In the genomic region with DNA sequence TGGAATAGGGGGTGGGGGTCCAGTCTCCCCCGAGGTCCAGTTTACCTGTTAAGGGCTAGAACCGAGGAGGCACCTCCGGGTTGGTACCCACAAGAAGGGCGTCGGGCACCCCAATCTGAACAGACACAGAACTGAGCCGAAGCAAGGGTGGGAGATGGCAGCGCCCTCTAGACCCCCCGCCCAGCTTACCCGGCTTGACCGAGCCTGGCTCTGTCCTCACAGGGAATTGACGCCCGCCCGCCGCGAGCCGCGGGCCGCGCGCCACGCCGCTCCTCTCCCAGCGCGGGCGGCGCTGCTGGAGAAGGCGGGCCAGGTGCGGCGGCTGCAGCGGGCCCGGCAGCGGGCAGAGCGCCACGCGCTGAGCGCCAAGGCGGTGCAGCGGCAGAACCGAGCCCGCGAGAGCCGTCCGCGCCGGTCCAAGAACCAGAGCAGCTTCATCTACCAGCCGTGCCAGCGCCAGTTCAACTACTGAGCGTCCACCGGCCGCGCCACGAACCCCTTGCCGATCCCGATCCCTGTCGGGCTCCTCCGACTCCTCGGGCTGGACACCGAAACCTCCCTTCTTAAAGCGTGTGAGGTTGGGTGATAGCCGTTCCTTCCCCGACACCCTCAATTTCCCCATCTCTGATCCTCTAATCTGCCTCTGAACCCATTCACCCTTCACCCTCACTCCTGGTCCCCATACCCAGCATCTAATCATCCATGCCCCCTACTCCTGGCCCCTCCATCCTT, we compare ENCODE assay signal across 7 cellular contexts. TPM values are rescaled to one million over a fixed set of nuclear protein-coding genes. Genes with fewer than 3 reads are reported as not detected.
DNase-seq lines count a peak whose midpoint lies in the region; ATAC-seq lines count a peak whose summit lies in the region.

No MANE protein-coding gene starts in this region.

- peak overlapping the region; percentile 79 for H3K27ac ChIP-seq in caudate nucleus (ENCODE audit: low read depth, low read length)

- DNase-seq in EH (ENCODE audit: low read depth) (peak; percentile 76), HS-5 (ENCODE audit: low read depth) (peak; percentile 50), RPMI7951 (ENCODE audit: low read depth) (peak; percentile 84), caudate nucleus (lab: John Stamatoyannopoulos, UW) (peak in 56 of 61 donors; percentile 26 to 91 (median 78)), kidney tubule cell (ENCODE audit: low spot score) (peak; percentile 49)
- DNase-seq in stimulated activated CD4-positive, alpha-beta T cell treated with anti-CD3 and anti-CD28 coated beads, TNF-alpha, amount 100 ng/mL, for 4 hours (ENCODE audit: low read depth in 3 of 3): peak in 2 of 3 experiments; percentile 23 to 49

- ATAC-seq in GM19455 (IDR thresholded peaks at IDR 0.05; ENCODE audit: unreplicated experiment): peak; percentile 44

RNA-seq across cellular contexts. Expression of a gene that starts 5.9 kb away (rescaled TPM):
- 6.3 and 7.1 TPM in 2 replicates for total RNA-seq in RPMI7951 (2014; rRNA removed; shearing (Covaris generic))

RNA-seq across cellular contexts. Expression of a gene that starts 33.1 kb away (rescaled TPM):
- 43.1 and 48.1 TPM in 2 replicates for total RNA-seq in RPMI7951 (2014; rRNA removed; shearing (Covaris generic))

Comparison
In these comparisons a context has a peak if more than half of its experiments do, and no peak if none do; other contexts are left out.
1. Peak in every context shown above with its lines: DNase-seq, ATAC-seq and H3K27ac ChIP-seq.